25 cellular contexts compared by ENCODE assay signal in the genomic region with DNA sequence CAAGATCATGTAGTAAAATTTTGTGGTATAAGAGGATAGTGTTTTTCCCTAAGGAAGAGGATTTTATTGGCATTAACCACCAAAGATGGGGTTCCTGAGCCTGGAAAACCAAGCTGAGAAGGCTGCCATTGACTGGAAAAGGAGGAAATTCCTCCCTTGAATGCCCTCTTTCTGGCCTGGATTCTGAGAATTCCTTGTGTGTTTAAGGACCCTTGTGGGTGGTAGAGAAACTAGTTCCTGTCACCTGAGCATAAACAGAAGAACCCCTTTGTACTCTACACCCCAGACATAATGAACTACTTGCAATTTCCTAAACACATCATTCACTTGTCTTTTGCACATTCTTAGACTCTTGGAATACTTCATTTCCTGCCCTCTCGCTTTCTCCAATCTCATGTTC. TPM values are rescaled to one million over a fixed set of nuclear protein-coding genes. Genes with fewer than 3 reads are reported as not detected.
DNase-seq lines count a peak whose midpoint lies in the region; ATAC-seq and TF ChIP-seq lines count a peak whose summit lies in the region.
"Had no signal": no experiment of that assay in that cellular context is flagged by ENCODE, and none has a peak within 500 bp of the region (broad histone marks: within the 10 kb centered on the region; RNA-seq: fewer than 3 reads in every experiment).

No MANE protein-coding gene starts in this region.

- TF ChIP-seq CTCF in endodermal cell (conservative IDR thresholded peaks at IDR 0.05): no peak
- TF ChIP-seq CTCF in sigmoid colon (IDR thresholded peaks at IDR 0.05): no peak

- H2BK5ac ChIP-seq in mesendoderm (ENCODE audit: low read length): no peak overlapping the region

- peaks cover 33% of the 10 kb centered on the region for H3K36me3 ChIP-seq in HUES64 (ENCODE audit: insufficient read depth, low read length)
- H3K36me3 ChIP-seq in endodermal cell (ENCODE audit: control insufficient read depth, insufficient read depth, low read length): peaks cover 32% of the 10 kb centered on the region
- H3K36me3 ChIP-seq in mesendoderm (ENCODE audit: control insufficient read depth, insufficient read depth, low read length): no peaks in the 10 kb centered on the region
- H3K36me3 ChIP-seq in sigmoid colon: peaks cover 12 to 48% (median 27%) of the 10 kb centered on the region in 4 donors

- no peak overlapping the region for H4K8ac ChIP-seq in mesendoderm (ENCODE audit: low read depth, low read length)

- DNase-seq in endodermal cell: no peak
- peak; percentile 59 for DNase-seq in mesendoderm
- DNase-seq in sigmoid colon: no peak
- no peak for DNase-seq in NCI-H510A treated with DMSO at 0.1 percent for 48 hours (lab: John Stamatoyannopoulos, UW)
- DNase-seq: activated CD4-positive, alpha-beta T cell treated with anti-CD3 and anti-CD28 coated beads, Interleukin-2, amount 10 ng/mL, durations not matched to agents 7 days and 5 days; anterior cingulate cortex; CD4-positive, alpha-beta T cell; dermis blood vessel endothelial cell; Karpas-422; left ventricle myocardium superior; NCI-H1694; NCI-H2171 treated with DMSO at 0.1 percent for 48 hours; NCI-H526 treated with DMSO at 0.1 percent for 48 hours; Peyer's patch; stimulated activated CD8-positive, alpha-beta memory T cell treated with anti-CD3 and anti-CD28 coated beads, Interleukin-4, amount 100 ng/mL, for 48 hours; T-helper 2 cell had no signal

- no peak overlapping the region for H2BK120ac ChIP-seq in mesendoderm (ENCODE audit: low read depth, low read length)

- 89% methylated on average over 1 of the region's 1 CpG for WGBS in HUES64
- 86 to 93% methylated on average over 1 of the region's 1 CpG for WGBS in endodermal cell (ENCODE audit: insufficient coverage in 1 of 2, insufficient read length in 1 of 2), 2 experiments
- WGBS in mesendoderm (ENCODE audit: extremely low coverage, insufficient coverage, low lambda C conversion rate): no CpG with 5 or more reads among the region's 1 CpG
- WGBS in sigmoid colon, 2 donors: 96 to 99% methylated on average over 1 of the region's 1 CpG

- peaks cover 22% of the 10 kb centered on the region for H3K4me1 Mint-ChIP-seq in endodermal cell
- peaks cover 7% of the 10 kb centered on the region for H3K4me1 Mint-ChIP-seq in stimulated activated memory B cell treated with anti-CD40 and anti-IgM and Interleukin-4, amounts not matched to agents 10 μg/mL and 1 μg/mL and 100 μg/mL, for 72 hours

- no peak for ATAC-seq in stimulated activated memory B cell treated with anti-CD40 and anti-IgM and Interleukin-4, amounts not matched to agents 10 μg/mL and 1 μg/mL and 100 μg/mL, for 72 hours
- no peak for ATAC-seq in HG02798 (IDR thresholded peaks at IDR 0.05; ENCODE audit: poor library complexity, unreplicated experiment)
- ATAC-seq: activated T-helper 17 cell treated with anti-CD3 and anti-CD28 coated beads, Interleukin-2, amount 50 U/mL, for 72 hours; left ventricle myocardium superior had no signal

- no peak overlapping the region for H4K5ac ChIP-seq in mesendoderm (ENCODE audit: low read length)

- peak overlapping the region; percentile 27 for H3K27ac ChIP-seq in HUES64 (ENCODE audit: low read depth, low read length)
- peak overlapping the region; percentile 43 for H3K27ac ChIP-seq in endodermal cell (ENCODE audit: low read depth, low read length)
- no peak overlapping the region for H3K27ac ChIP-seq in mesendoderm (ENCODE audit: low read depth, low read length)
- H3K27ac ChIP-seq in sigmoid colon: no peak overlapping the region
- H3K27ac ChIP-seq: GM23248, neutrophil, Peyer's patch, VCaP had no signal

- no peak overlapping the region for H2BK15ac ChIP-seq in mesendoderm (replicated peaks; ENCODE audit: low read depth)

- H3K9me3 ChIP-seq in HUES64 (ENCODE audit: insufficient read depth, low read depth, low read length): no peaks in the 10 kb centered on the region
- no peaks in the 10 kb centered on the region for H3K9me3 ChIP-seq in endodermal cell (ENCODE audit: control insufficient read depth, low read length)
- H3K9me3 ChIP-seq in sigmoid colon: no peaks in the 10 kb centered on the region
- H3K9me3 ChIP-seq: neutrophil, Peyer's patch had no signal

- no peaks in the 10 kb centered on the region for H3K27me3 Mint-ChIP-seq in endodermal cell (ENCODE audit: insufficient read depth)
- H3K27me3 Mint-ChIP-seq in stimulated activated memory B cell treated with anti-CD40 and anti-IgM and Interleukin-4, amounts not matched to agents 10 μg/mL and 1 μg/mL and 100 μg/mL, for 72 hours: no peaks in the 10 kb centered on the region
- H3K27me3 Mint-ChIP-seq: activated CD4-positive, alpha-beta T cell treated with anti-CD3 and anti-CD28 coated beads, Interleukin-2, amount 10 ng/mL, durations not matched to agents 7 days and 5 days; activated naive CD4-positive, alpha-beta T cell treated with anti-CD3 and anti-CD28 coated beads, Interleukin-2, amount 50 U/mL, for 24 hours; activated T-helper 17 cell treated with anti-CD3 and anti-CD28 coated beads, Interleukin-2, amount 50 U/mL, for 72 hours; CD4-positive, alpha-beta T cell; type B pancreatic cell had no signal

- H3K4me2 ChIP-seq in mesendoderm (ENCODE audit: low read length): no peak overlapping the region

- H3K4me1 ChIP-seq in HUES64 (ENCODE audit: insufficient read depth, low read length) (peaks cover 24% of the 10 kb centered on the region), endodermal cell (ENCODE audit: control insufficient read depth, insufficient read depth, low read length) (peaks cover 5% of the 10 kb centered on the region), mesendoderm (ENCODE audit: control insufficient read depth, low read depth, low read length) (peaks cover 9% of the 10 kb centered on the region), sigmoid colon (no peaks in the 10 kb centered on the region)
- H3K4me1 ChIP-seq: Peyer's patch had no signal

- H3K56ac ChIP-seq in mesendoderm (ENCODE audit: low read length): no peak overlapping the region

- peaks cover 28% of the 10 kb centered on the region for H3K36me3 Mint-ChIP-seq in endodermal cell (ENCODE audit: low read depth)
- H3K36me3 Mint-ChIP-seq in stimulated activated memory B cell treated with anti-CD40 and anti-IgM and Interleukin-4, amounts not matched to agents 10 μg/mL and 1 μg/mL and 100 μg/mL, for 72 hours: peaks cover 33% of the 10 kb centered on the region

- H3K9me3 Mint-ChIP-seq in endodermal cell: no peaks in the 10 kb centered on the region
- H3K9me3 Mint-ChIP-seq in stimulated activated memory B cell treated with anti-CD40 and anti-IgM and Interleukin-4, amounts not matched to agents 10 μg/mL and 1 μg/mL and 100 μg/mL, for 72 hours: no peaks in the 10 kb centered on the region
- H3K9me3 Mint-ChIP-seq: activated CD4-positive, alpha-beta T cell treated with anti-CD3 and anti-CD28 coated beads, Interleukin-2, amount 10 ng/mL, durations not matched to agents 7 days and 5 days; activated naive CD4-positive, alpha-beta T cell treated with anti-CD3 and anti-CD28 coated beads, Interleukin-2, amount 50 U/mL, for 24 hours; activated T-helper 17 cell treated with anti-CD3 and anti-CD28 coated beads, Interleukin-2, amount 50 U/mL, for 72 hours; CD4-positive, alpha-beta T cell; type B pancreatic cell had no signal

- H3K4me3 Mint-ChIP-seq in endodermal cell: no peak overlapping the region
- no peak overlapping the region for H3K4me3 Mint-ChIP-seq in stimulated activated memory B cell treated with anti-CD40 and anti-IgM and Interleukin-4, amounts not matched to agents 10 μg/mL and 1 μg/mL and 100 μg/mL, for 72 hours
- H3K4me3 Mint-ChIP-seq: activated CD4-positive, alpha-beta T cell treated with anti-CD3 and anti-CD28 coated beads, Interleukin-2, amount 10 ng/mL, durations not matched to agents 7 days and 5 days; activated naive CD4-positive, alpha-beta T cell treated with anti-CD3 and anti-CD28 coated beads, Interleukin-2, amount 50 U/mL, for 24 hours; activated T-helper 17 cell treated with anti-CD3 and anti-CD28 coated beads, Interleukin-2, amount 50 U/mL, for 72 hours; CD4-positive, alpha-beta T cell; type B pancreatic cell had no signal

- H2AK5ac ChIP-seq in mesendoderm (ENCODE audit: low read length): no peak overlapping the region

- H3K9ac ChIP-seq in HUES64 (ENCODE audit: low read depth, low read length): no peak overlapping the region
- H3K9ac ChIP-seq in endodermal cell (ENCODE audit: extremely low read depth, low read length, poor library complexity, severe bottlenecking): no peak overlapping the region
- H3K9ac ChIP-seq in mesendoderm (ENCODE audit: low read length): no peak overlapping the region
- H3K9ac ChIP-seq: GM23248 had no signal

- H3K4me3 ChIP-seq in HUES64 (ENCODE audit: low read length): no peak overlapping the region
- no peak overlapping the region for H3K4me3 ChIP-seq in endodermal cell (ENCODE audit: low read length)
- H3K4me3 ChIP-seq in mesendoderm (ENCODE audit: low read length): no peak overlapping the region
- no peak overlapping the region for H3K4me3 ChIP-seq in sigmoid colon
- H3K4me3 ChIP-seq: GM23248, Peyer's patch had no signal

- intact Hi-C loops in sigmoid colon (cut with DNase I): no loop called here

- no peaks in the 10 kb centered on the region for H3K27me3 ChIP-seq in HUES64 (ENCODE audit: insufficient read depth, low read length)
- no peaks in the 10 kb centered on the region for H3K27me3 ChIP-seq in endodermal cell (ENCODE audit: control insufficient read depth, insufficient read depth, low read length, poor library complexity, severe bottlenecking)
- H3K27me3 ChIP-seq in mesendoderm (ENCODE audit: insufficient read depth, low read length, poor library complexity): no peaks in the 10 kb centered on the region
- no peaks in the 10 kb centered on the region for H3K27me3 ChIP-seq in sigmoid colon
- H3K27me3 ChIP-seq: neutrophil, Peyer's patch had no signal

- no peaks in the 10 kb centered on the region for H3K79me1 ChIP-seq in mesendoderm (ENCODE audit: low read length)

- H3K4ac ChIP-seq in mesendoderm (ENCODE audit: low read depth, low read length): no peak overlapping the region

- peak overlapping the region; percentile 36 for H3K27ac Mint-ChIP-seq in endodermal cell
- H3K27ac Mint-ChIP-seq in stimulated activated memory B cell treated with anti-CD40 and anti-IgM and Interleukin-4, amounts not matched to agents 10 μg/mL and 1 μg/mL and 100 μg/mL, for 72 hours: peak overlapping the region; percentile 31
- H3K27ac Mint-ChIP-seq: activated CD4-positive, alpha-beta T cell treated with anti-CD3 and anti-CD28 coated beads, Interleukin-2, amount 10 ng/mL, durations not matched to agents 7 days and 5 days; activated naive CD4-positive, alpha-beta T cell treated with anti-CD3 and anti-CD28 coated beads, Interleukin-2, amount 50 U/mL, for 24 hours; activated T-helper 17 cell treated with anti-CD3 and anti-CD28 coated beads, Interleukin-2, amount 50 U/mL, for 72 hours; CD4-positive, alpha-beta T cell; type B pancreatic cell had no signal

- H3K18ac ChIP-seq in mesendoderm (ENCODE audit: low read length): no peak overlapping the region

- no peak overlapping the region for H3K23ac ChIP-seq in mesendoderm (ENCODE audit: low read length)

- no peaks in the 10 kb centered on the region for H3K79me2 ChIP-seq in mesendoderm (ENCODE audit: control insufficient read depth, insufficient read depth, low read length)

- TF ChIP-seq EP300 in sigmoid colon (IDR thresholded peaks at IDR 0.05): no peak

- TF ChIP-seq POLR2A in sigmoid colon (IDR thresholded peaks at IDR 0.05): no peak

RNA-seq across cellular contexts. Expression of a gene that starts 33.1 kb away (rescaled TPM):
- 16.1 TPM for polyA plus RNA-seq in HUES64 (2013, experiment 1 of 2)
- 16.5 TPM for polyA plus RNA-seq in HUES64 (2013, experiment 2 of 2)
- total RNA-seq in endodermal cell: 10 to 100 TPM; 32.2 to 42.2 TPM
- 20.4 TPM for polyA plus RNA-seq in endodermal cell (2013, experiment 1 of 2)
- 28.0 TPM for polyA plus RNA-seq in endodermal cell (2013, experiment 2 of 2)
- 9.4 TPM for polyA plus RNA-seq in mesendoderm (2013, experiment 1 of 2)
- polyA plus RNA-seq in mesendoderm (2013, experiment 2 of 2): 10.3 TPM
- total RNA-seq in sigmoid colon: 10 to 100 TPM; 45.2 to 67.6 (median 57.8) TPM
- 10 to 100 TPM in 1 of 3 donors, 1 to 10 TPM in 2; 3.2 to 11.6 (median 4.2) TPM for polyA plus RNA-seq in sigmoid colon

RNA-seq across cellular contexts. Expression of a gene that starts 39.4 kb away (rescaled TPM):
- polyA plus RNA-seq in HUES64 (2013, experiment 1 of 2): 23.8 TPM
- 23.6 TPM for polyA plus RNA-seq in HUES64 (2013, experiment 2 of 2)
- total RNA-seq in endodermal cell: 10 to 100 TPM; 18.1 to 26.2 TPM
- polyA plus RNA-seq in endodermal cell (2013, experiment 1 of 2): 28.9 TPM
- 25.7 TPM for polyA plus RNA-seq in endodermal cell (2013, experiment 2 of 2)
- 27.5 TPM for polyA plus RNA-seq in mesendoderm (2013, experiment 1 of 2)
- polyA plus RNA-seq in mesendoderm (2013, experiment 2 of 2): 27.6 TPM
- 100 to 1,000 TPM; 117 to 152 (median 126) TPM for total RNA-seq in sigmoid colon
- polyA plus RNA-seq in sigmoid colon: 10 to 100 TPM; 13.2 to 21.1 (median 13.2) TPM

RNA-seq across cellular contexts. Expression of a gene that starts 43.9 kb away (rescaled TPM):
- polyA plus RNA-seq in HUES64 (2013, experiment 1 of 2): 23.9 TPM
- 25.9 TPM for polyA plus RNA-seq in HUES64 (2013, experiment 2 of 2)
- total RNA-seq in endodermal cell: 10 to 100 TPM; 70.9 to 78.3 TPM
- 27.0 TPM for polyA plus RNA-seq in endodermal cell (2013, experiment 1 of 2)
- 26.0 TPM for polyA plus RNA-seq in endodermal cell (2013, experiment 2 of 2)
- 33.9 TPM for polyA plus RNA-seq in mesendoderm (2013, experiment 1 of 2)
- 33.6 TPM for polyA plus RNA-seq in mesendoderm (2013, experiment 2 of 2)
- 10 to 100 TPM; 43.2 to 47.9 (median 45.1) TPM for total RNA-seq in sigmoid colon
- 10 to 100 TPM in 1 of 3 donors, 1 to 10 TPM in 2; 4.2 to 15.0 (median 8.8) TPM for polyA plus RNA-seq in sigmoid colon

Comparison
In these comparisons a context has a peak if more than half of its experiments do, and no peak if none do; other contexts are left out.
1. H3K27ac ChIP-seq: peak in HUES64 (single experiment) and endodermal cell (single experiment); none in mesendoderm (single experiment) and sigmoid colon (0 of 4).
2. RNA of a gene that starts 39.4 kb away (total RNA-seq): 117 to 152 TPM in sigmoid colon; 18.1 to 26.2 TPM in endodermal cell; every median in the first group is over 4 times any median in the second.